ENCODE assay signal across 9 cellular contexts in the genomic region with DNA sequence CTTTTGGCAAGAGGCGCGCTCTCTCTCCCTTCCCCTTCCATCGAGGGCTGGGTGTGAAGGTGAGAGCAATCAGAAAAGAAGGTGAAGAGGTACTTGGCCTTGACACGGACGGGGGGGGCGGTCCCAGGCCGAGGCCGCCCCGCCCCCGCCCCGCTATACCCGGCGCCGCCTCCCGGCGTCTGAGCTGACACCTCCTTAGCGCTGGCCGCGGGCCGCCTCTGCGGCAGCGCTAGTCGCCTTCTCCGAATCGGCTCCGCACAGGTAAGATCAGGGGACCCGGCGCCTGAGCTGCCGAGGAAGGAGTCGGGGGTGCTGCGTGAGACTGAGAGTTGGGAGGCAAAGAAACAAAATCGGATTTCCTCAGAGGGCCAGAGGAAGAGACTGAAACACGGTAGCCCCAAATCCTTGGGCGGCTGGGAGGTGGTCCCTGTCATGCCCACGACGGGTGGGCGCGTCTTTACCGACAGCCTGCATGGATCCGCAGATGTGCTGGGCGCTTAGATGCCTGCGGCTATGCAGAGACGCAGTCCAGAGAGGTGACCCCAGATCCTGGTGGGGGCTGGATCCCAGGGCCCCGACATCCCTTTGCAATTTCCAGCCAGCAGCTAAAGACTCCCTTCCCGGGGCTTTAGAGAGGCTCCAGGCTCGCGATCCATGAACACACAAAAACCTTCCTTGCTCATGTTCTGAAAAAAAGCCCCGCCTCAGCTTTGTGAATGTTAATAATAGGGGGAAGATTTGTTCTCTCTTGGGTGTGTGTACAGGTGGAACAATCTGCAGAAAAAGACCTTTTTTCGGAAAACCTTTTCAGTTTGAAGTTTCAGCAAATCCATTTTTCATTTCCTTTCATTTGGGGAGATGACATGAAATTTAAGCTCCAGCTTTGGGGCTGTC. TPM values are rescaled to one million over a fixed set of nuclear protein-coding genes. Genes with fewer than 3 reads are reported as not detected.
DNase-seq lines count a peak whose midpoint lies in the region; ATAC-seq, FAIRE-seq and TF ChIP-seq lines count a peak whose summit lies in the region.
"Had no signal": no experiment of that assay in that cellular context is flagged by ENCODE, and none has a peak within 500 bp of the region (broad histone marks: within the 10 kb centered on the region; RNA-seq: fewer than 3 reads in every experiment).

TSS of gene ENTPD3 (plus strand) at position 184 of the 894 bp plus-strand sequence. CDS start 874 bp downstream, outside the sequence.

- POLR2A ChIA-PET in HepG2 (lab: Yijun Ruan, JAX), result no interaction called here

- TF ChIP-seq CTCF in liver (IDR thresholded peaks at IDR 0.05; ENCODE audit: low read depth, low read length, missing input control) (no peak), HepG2 (CRISPR knock-in tag; IDR thresholded peaks at IDR 0.05) (no peak), foreskin keratinocyte (conservative IDR thresholded peaks at IDR 0.05) (peak; percentile 16), pancreas (IDR thresholded peaks at IDR 0.05) (no peak)

- no peak for ATAC-seq in HepG2
- ATAC-seq in foreskin keratinocyte, result peak; percentile 89
- peak; percentile 89 to 97 (median 95) for ATAC-seq in pancreas
- ATAC-seq in GM19351 (IDR thresholded peaks at IDR 0.05; ENCODE audit: unreplicated experiment), result no peak

- CTCF ChIA-PET in HepG2 (lab: Yijun Ruan, JAX; ENCODE audit: low intra/inter-chr PET ratio, low total read pairs), result no interaction called here

- H3K9ac ChIP-seq in liver (ENCODE audit: low read depth in 1 of 2, low read length in 2 of 2), result no peak within 1 kb of the TSS
- H3K9ac ChIP-seq in HepG2 (ENCODE audit: insufficient read depth, low read depth, low read length), result no peak within 1 kb of the TSS

- H3K27me3 ChIP-seq in liver (ENCODE audit: control insufficient read depth in 4 of 4, insufficient read depth in 4 of 4, low read length in 3 of 4) (peaks cover 0 to 3% (median 0%) of the 10 kb centered on the region in 4 donors), HepG2 (ENCODE audit: control insufficient read depth in 1 of 2, insufficient read depth in 2 of 2, low read length in 2 of 2) (no peaks in the 10 kb centered on the region), foreskin keratinocyte (no peaks in the 10 kb centered on the region), pancreas (no peaks in the 10 kb centered on the region)

- H3K9me3 ChIP-seq in liver (ENCODE audit: control insufficient read depth in 4 of 4, low read length in 3 of 4), result no peaks in the 10 kb centered on the region
- no peaks in the 10 kb centered on the region for H3K9me3 ChIP-seq in HepG2 (ENCODE audit: low read length)
- no peaks in the 10 kb centered on the region for H3K9me3 ChIP-seq in pancreas

- no peak within 1 kb of the TSS for H3K4me2 ChIP-seq in HepG2 (ENCODE audit: low read depth, low read length)

- TF ChIP-seq EP300 in HepG2 (IDR thresholded peaks at IDR 0.05; ENCODE audit: low read depth in 2 of 2, low read length in 2 of 2) (no peak), HepG2 (CRISPR knock-in tag; IDR thresholded peaks at IDR 0.05; ENCODE audit: borderline replicate concordance) (no peak)

- no peak within 1 kb of the TSS for H2AFZ ChIP-seq in HepG2 (ENCODE audit: low read length)

- BruUV-seq in HepG2 (replicated peaks; lab: Mats Ljungman, UMichigan), result no TSS peak

- FAIRE-seq in HepG2 (lab: Jason Lieb, UNC), result no peak
- no peak for FAIRE-seq in pancreas (lab: Jason Lieb, UNC)
- no peak for FAIRE-seq in urothelium cell line (lab: Jason Lieb, UNC)
- FAIRE-seq: TTC549 had no signal

- H4K20me1 ChIP-seq in HepG2 (ENCODE audit: insufficient read depth, low read length), result no peaks in the 10 kb centered on the region

- no peak for TF ChIP-seq POLR2A in HepG2 (IDR thresholded peaks at IDR 0.05; ENCODE audit: insufficient read depth in 1 of 2, low read depth in 2 of 2, low read length in 2 of 2)

- DNase-seq in HepG2 (ENCODE audit: low spot score), result no peak
- peak; percentile 6 for DNase-seq in activated effector memory CD4-positive, alpha-beta T cell treated with Interleukin-2 at 50 U/mL for 16 hours
- DNase-seq in foreskin keratinocyte, result no peak
- DNase-seq in pancreas, result peak; percentile 49 to 87 (median 71)
- peak; percentile 55 for DNase-seq in urothelium cell line (ENCODE audit: low spot score)
- no peak for DNase-seq in SKM-1 treated with dmso at 0.1 percent for 144 hours (lab: John Stamatoyannopoulos, UW; ENCODE audit: unreplicated experiment)

- H3K79me2 ChIP-seq in HepG2 (ENCODE audit: insufficient read depth, low read length), result no peaks in the 10 kb centered on the region

- 17% methylated on average over 49 of the region's 49 CpGs for WGBS in liver
- 77% methylated on average over 49 of the region's 49 CpGs for WGBS in HepG2 (ENCODE audit: low lambda C conversion rate)
- 2 to 3% methylated on average over 48 to 49 of the region's 49 CpGs for WGBS in pancreas, 2 donors

- intact Hi-C loops in HepG2 (cut with micrococcal nuclease; ENCODE audit: unreplicated experiment) (no loop called here), pancreas (cut with DNase I) (no loop called here)

- TF ChIP-seq RAD21 in liver (IDR thresholded peaks at IDR 0.05), result no peak
- no peak for TF ChIP-seq RAD21 in HepG2 (CRISPR knock-in tag; IDR thresholded peaks at IDR 0.05)

- in situ Hi-C loops in HepG2 (cut with HindIII; ENCODE audit: extremely low pct_ligation_motif_present, low pct_unique_long_range_greater_than_20kb), result no loop called here

- H3K27ac ChIP-seq in liver (ENCODE audit: low read depth in 1 of 2, low read length in 2 of 2), result no peak within 1 kb of the TSS
- no peak within 1 kb of the TSS for H3K27ac ChIP-seq in HepG2 (ENCODE audit: extremely low read length, insufficient read depth, low read length)
- no peak within 1 kb of the TSS for H3K27ac ChIP-seq in foreskin keratinocyte
- peak within 1 kb of the TSS in 1 of 4 donors; percentile 18 for H3K27ac ChIP-seq in pancreas

- peak within 1 kb of the TSS in 2 of 3 donors; percentile 21 to 55 for H3K4me3 ChIP-seq in liver (ENCODE audit: low read depth in 1 of 3, low read length in 3 of 3)
- H3K4me3 ChIP-seq in HepG2 (replicated peaks in 1 of 3; ENCODE audit: insufficient read depth in 1 of 3, low read depth in 2 of 3, low read length in 3 of 3), result no peak within 1 kb of the TSS
- peak within 1 kb of the TSS; percentile 45 to 63 (median 54) for H3K4me3 ChIP-seq in pancreas

- H3K4me1 ChIP-seq in liver (ENCODE audit: control insufficient read depth in 4 of 4, insufficient read depth in 4 of 4, low read length in 3 of 4) (peaks cover 0 to 5% (median 4%) of the 10 kb centered on the region in 4 donors), HepG2 (ENCODE audit: insufficient read depth, low read length) (no peaks in the 10 kb centered on the region), foreskin keratinocyte (peaks cover 13% of the 10 kb centered on the region), pancreas (peaks cover 0 to 6% (median 3%) of the 10 kb centered on the region in 3 donors)

- H3K36me3 ChIP-seq in liver (ENCODE audit: control insufficient read depth in 4 of 4, insufficient read depth in 3 of 4, low read depth in 1 of 4, low read length in 3 of 4) (peaks cover 0 to 5% (median 1%) of the 10 kb centered on the region in 4 donors), HepG2 (replicated peaks in 1 of 2; ENCODE audit: control insufficient read depth in 1 of 2, insufficient read depth in 2 of 2, low read length in 2 of 2) (no peaks in the 10 kb centered on the region), pancreas (no peaks in the 10 kb centered on the region)

TF ChIP-seq in liver, 16 proteins besides CTCF, POLR2A, EP300 and RAD21 (continues in another document):
- no peak for TF ChIP-seq SP1 (IDR thresholded peaks at IDR 0.05)
- no peak for TF ChIP-seq YY1 (IDR thresholded peaks at IDR 0.05)
- no peak for TF ChIP-seq TAF1 (conservative IDR thresholded peaks at IDR 0.05)
- TF ChIP-seq HNF4G (IDR thresholded peaks at IDR 0.05), result no peak
- no peak for TF ChIP-seq FOXA2 (IDR thresholded peaks at IDR 0.05)
- no peak for TF ChIP-seq EGR1 (IDR thresholded peaks at IDR 0.05; ENCODE audit: low read depth in 2 of 2)

TF ChIP-seq in HepG2, 621 proteins besides CTCF, POLR2A, EP300 and RAD21 (continues in another document):
- no peak for TF ChIP-seq KDM3A (CRISPR knock-in tag; IDR thresholded peaks at IDR 0.05; ENCODE audit: low read depth)
- no peak for TF ChIP-seq ZBTB21 (CRISPR knock-in tag; IDR thresholded peaks at IDR 0.05)

RNA-seq across cellular contexts. Expression of gene ENTPD3, which starts in this region (rescaled TPM):
- under 1 TPM in 1 of 2 donors, not detected in 1; 0.08 TPM for total RNA-seq in liver
- not detected for polyA plus RNA-seq in liver
- total RNA-seq in HepG2 (2016; rRNA removed; fragmentation: Illumina TruSeq; extraction: Trizol), result not detected in 2 replicates
- not detected in 2 replicates for total RNA-seq in HepG2 (2016; cell fraction: cytosol; rRNA removed; fragmentation: Illumina TruSeq; extraction: Trizol; ENCODE audit: low read depth)
- not detected in 2 replicates for total RNA-seq in HepG2 (2016; cell fraction: insoluble cytoplasmic fraction; rRNA removed; fragmentation: Illumina TruSeq; extraction: Trizol)
- total RNA-seq in HepG2 (2016; cell fraction: membrane; rRNA removed; fragmentation: Illumina TruSeq; extraction: Trizol), result not detected in 2 replicates
- not detected in 2 replicates for total RNA-seq in HepG2 (2016; cell fraction: nucleus; rRNA removed; fragmentation: Illumina TruSeq; extraction: Trizol)
- 0.07 TPM in 1 of 2 replicates, not detected in the other for polyA plus RNA-seq in HepG2 (2011; rRNA removed)
- polyA plus RNA-seq in HepG2 (2011; cell fraction: cytosol; rRNA removed), result 0.01 TPM in 2 replicates
- not detected in 2 replicates for polyA plus RNA-seq in HepG2 (2011; cell fraction: nucleus; rRNA removed)
- not detected in 2 replicates for polyA plus RNA-seq in HepG2 (2012)
- polyA plus RNA-seq in HepG2 (2016; cell fraction: cytosol; fragmentation: Illumina TruSeq; extraction: Trizol; ENCODE audit: low read depth), result not detected in 2 replicates
- polyA plus RNA-seq in HepG2 (2016; cell fraction: insoluble cytoplasmic fraction; fragmentation: Illumina TruSeq; extraction: Trizol; ENCODE audit: low read depth), result not detected in 2 replicates
- not detected in 2 replicates for polyA plus RNA-seq in HepG2 (2016; cell fraction: membrane; fragmentation: Illumina TruSeq; extraction: Trizol; ENCODE audit: low read depth)
- not detected in 2 replicates for polyA plus RNA-seq in HepG2 (2016; cell fraction: nucleus; fragmentation: Illumina TruSeq; extraction: Trizol; ENCODE audit: insufficient read depth, low read depth)
- polyA minus RNA-seq in HepG2 (2011; rRNA and poly(A)+ RNA removed; ENCODE audit: low replicate concordance), result not detected in 2 replicates
- not detected in 2 replicates for polyA minus RNA-seq in HepG2 (2011; cell fraction: cytosol; rRNA and poly(A)+ RNA removed)
- polyA minus RNA-seq in HepG2 (2011; cell fraction: nucleus; rRNA and poly(A)+ RNA removed), result not detected in 2 replicates
- total RNA-seq in foreskin keratinocyte, result 2.2 and 2.4 TPM in 2 replicates
- polyA plus RNA-seq in foreskin keratinocyte, result 1.3 and 1.6 TPM in 2 replicates
- 10 to 100 TPM in 5 of 6 donors, 1 to 10 TPM in 1; 7.0 to 21.1 (median 11.9) TPM for total RNA-seq in pancreas
- polyA plus RNA-seq in pancreas, result 10 to 100 TPM in 1 of 2 donors, 1 to 10 TPM in 1; 7.8 to 27.8 TPM

Comparison
In these comparisons a context has a peak if more than half of its experiments do, and no peak if none do; other contexts are left out.
1. H3K4me3 ChIP-seq: peak in liver (2 of 3) and pancreas (4 of 4); none in HepG2 (0 of 3).
2. ATAC-seq: peak in foreskin keratinocyte (single experiment) and pancreas (4 of 4); none in HepG2 (single experiment) and GM19351 (single experiment).
3. DNase-seq: peak in activated effector memory CD4-positive, alpha-beta T cell treated with Interleukin-2 at 50 U/mL for 16 hours (single experiment), pancreas (6 of 6) and urothelium cell line (single experiment); none in HepG2 (single experiment), foreskin keratinocyte (0 of 2) and SKM-1 treated with dmso at 0.1 percent for 144 hours (single experiment).